In the genomic region with DNA sequence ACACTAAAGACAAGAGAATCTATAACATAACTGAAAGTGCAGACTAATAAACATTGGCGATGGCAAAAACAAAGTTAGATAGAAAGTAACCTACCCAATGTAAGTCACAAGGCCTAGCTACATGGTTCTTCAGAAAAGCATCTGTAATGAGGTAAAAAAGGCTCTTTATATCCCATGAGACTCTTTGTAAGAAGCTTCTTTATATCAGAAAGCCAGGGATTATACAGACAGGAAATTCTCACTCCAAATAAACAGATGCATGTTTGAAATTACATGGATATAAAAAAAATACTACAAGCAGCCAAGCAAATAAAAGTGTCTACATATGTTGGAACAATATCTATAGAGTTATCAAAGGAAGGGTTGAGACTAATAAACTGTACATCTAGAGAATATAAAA, we compare ENCODE assay signal across 31 cellular contexts.
"Had no signal": no experiment of that assay in that cellular context is flagged by ENCODE, and none has a peak within 500 bp of the region (broad histone marks: within the 10 kb centered on the region; RNA-seq: fewer than 3 reads in every experiment).

No MANE protein-coding gene starts in this region.

- H3K4me1 Mint-ChIP-seq: activated B cell treated with CpG ODN at 0.5 μM for 24 hours; activated CD8-positive, alpha-beta memory T cell treated with anti-CD3 and anti-CD28 coated beads, Interleukin-2, amount 10 ng/mL, durations not matched to agents 7 days and 5 days; central memory CD8-positive, alpha-beta T cell; T-helper 17 cell had no signal

- H3K27ac ChIP-seq: brain microvascular endothelial cell, esophagus muscularis mucosa, foreskin keratinocyte, gastroesophageal sphincter, heart right ventricle, WERI-Rb-1 had no signal

- H3K27ac Mint-ChIP-seq: activated B cell treated with CpG ODN at 0.5 μM for 24 hours; activated CD4-positive, alpha-beta memory T cell treated with anti-CD3 and anti-CD28 coated beads for 36 hours; activated CD8-positive, alpha-beta memory T cell treated with anti-CD3 and anti-CD28 coated beads, Interleukin-2, amount 10 ng/mL, durations not matched to agents 7 days and 5 days; activated CD8-positive, alpha-beta T cell treated with anti-CD3 and anti-CD28 coated beads, Interleukin-2, amount 10 ng/mL, durations not matched to agents 7 days and 5 days; activated naive CD8-positive, alpha-beta T cell; activated T-cell treated with anti-CD3 and anti-CD28 coated beads, Interleukin-2, amount 50 U/mL, for 72 hours; effector memory CD8-positive, alpha-beta T cell; T-helper 17 cell; T-helper 2 cell treated with Interferon-gamma antibody and Interleukin-4, amounts not matched to agents 5 μg/mL and 100 μg/mL, for 36 hours had no signal

- H3K4me3 Mint-ChIP-seq: activated B cell treated with CpG ODN at 0.5 μM for 24 hours; activated CD4-positive, alpha-beta memory T cell treated with anti-CD3 and anti-CD28 coated beads for 36 hours; activated CD8-positive, alpha-beta memory T cell treated with anti-CD3 and anti-CD28 coated beads, Interleukin-2, amount 10 ng/mL, durations not matched to agents 7 days and 5 days; activated CD8-positive, alpha-beta T cell treated with anti-CD3 and anti-CD28 coated beads, Interleukin-2, amount 10 ng/mL, durations not matched to agents 7 days and 5 days; activated naive CD8-positive, alpha-beta T cell; activated T-cell treated with anti-CD3 and anti-CD28 coated beads, Interleukin-2, amount 50 U/mL, for 72 hours; central memory CD8-positive, alpha-beta T cell; effector memory CD8-positive, alpha-beta T cell; T-helper 17 cell; T-helper 2 cell treated with Interferon-gamma antibody and Interleukin-4, amounts not matched to agents 5 μg/mL and 100 μg/mL, for 36 hours had no signal

- ATAC-seq: activated CD4-positive, CD25-positive, alpha-beta regulatory T cell treated with anti-CD3 and anti-CD28 coated beads, Interleukin-2, amount 50 U/mL, for 24 hours; activated CD8-positive, alpha-beta memory T cell treated with anti-CD3 and anti-CD28 coated beads, Interleukin-2, amount 10 ng/mL, durations not matched to agents 7 days and 5 days; activated CD8-positive, alpha-beta T cell treated with anti-CD3 and anti-CD28 coated beads, Interleukin-2, amount 10 ng/mL, durations not matched to agents 7 days and 5 days; activated T-cell treated with anti-CD3 and anti-CD28 coated beads, Interleukin-2, amount 50 U/mL, for 72 hours; effector memory CD8-positive, alpha-beta T cell; foreskin keratinocyte; gastroesophageal sphincter; heart right ventricle; T-helper 17 cell had no signal

- DNase-seq: activated B cell treated with CpG ODN at 0.5 μM for 24 hours; activated CD4-positive, alpha-beta memory T cell treated with anti-CD3 and anti-CD28 coated beads for 36 hours; activated CD4-positive, alpha-beta T cell treated with anti-CD3 and anti-CD28 coated beads for 48 hours; activated CD8-positive, alpha-beta memory T cell treated with anti-CD3 and anti-CD28 coated beads, Interleukin-2, amount 10 ng/mL, durations not matched to agents 7 days and 5 days; activated CD8-positive, alpha-beta memory T cell treated with anti-CD3 and anti-CD28 coated beads, Interleukin-2, amount 50 U/mL, for 4 hours; activated CD8-positive, alpha-beta T cell treated with anti-CD3 and anti-CD28 coated beads, Interleukin-2, amount 10 ng/mL, durations not matched to agents 7 days and 5 days; activated gamma-delta T cell; activated naive CD4-positive, alpha-beta T cell treated with anti-CD3 and anti-CD28 coated beads, Interleukin-2, amount 50 U/mL, for 16 hours; activated naive CD4-positive, alpha-beta T cell treated with Interleukin-2 at 50 U/mL for 16 hours; activated T-cell treated with anti-CD3 and anti-CD28 coated beads, Interleukin-2, amount 50 U/mL, for 1 hour; activated T-cell treated with anti-CD3 and anti-CD28 coated beads, Interleukin-2, amount 50 U/mL, for 72 hours; amniotic stem cell; anterior cingulate cortex; brain microvascular endothelial cell; cortex of kidney; dermis blood vessel endothelial cell; effector CD4-positive, alpha-beta T cell; effector memory CD8-positive, alpha-beta T cell; erythroblast; foreskin keratinocyte; heart right ventricle; T-helper 1 cell; T-helper 17 cell; T1000; WERI-Rb-1 had no signal

- H3K27me3 ChIP-seq: brain microvascular endothelial cell, esophagus muscularis mucosa, foreskin keratinocyte, gastroesophageal sphincter, heart right ventricle had no signal

- H3K36me3 Mint-ChIP-seq: activated CD4-positive, alpha-beta memory T cell treated with anti-CD3 and anti-CD28 coated beads for 36 hours; activated CD8-positive, alpha-beta memory T cell treated with anti-CD3 and anti-CD28 coated beads, Interleukin-2, amount 10 ng/mL, durations not matched to agents 7 days and 5 days; activated naive CD8-positive, alpha-beta T cell had no signal

- H3K4me1 ChIP-seq: esophagus muscularis mucosa, foreskin keratinocyte, gastroesophageal sphincter, heart right ventricle had no signal

- H3K4me3 ChIP-seq: esophagus muscularis mucosa, gastroesophageal sphincter, heart right ventricle had no signal

- H3K36me3 ChIP-seq: brain microvascular endothelial cell, esophagus muscularis mucosa, gastroesophageal sphincter, heart right ventricle, WERI-Rb-1 had no signal

- H3K9me3 ChIP-seq: esophagus muscularis mucosa, gastroesophageal sphincter had no signal

- H3K9me3 Mint-ChIP-seq: activated B cell treated with CpG ODN at 0.5 μM for 24 hours; activated CD4-positive, alpha-beta memory T cell treated with anti-CD3 and anti-CD28 coated beads for 36 hours; activated T-cell treated with anti-CD3 and anti-CD28 coated beads, Interleukin-2, amount 50 U/mL, for 72 hours; T-helper 2 cell treated with Interferon-gamma antibody and Interleukin-4, amounts not matched to agents 5 μg/mL and 100 μg/mL, for 36 hours had no signal

- H3K27me3 Mint-ChIP-seq: activated B cell treated with CpG ODN at 0.5 μM for 24 hours; activated CD4-positive, alpha-beta memory T cell treated with anti-CD3 and anti-CD28 coated beads for 36 hours; activated CD8-positive, alpha-beta memory T cell treated with anti-CD3 and anti-CD28 coated beads, Interleukin-2, amount 10 ng/mL, durations not matched to agents 7 days and 5 days; activated naive CD8-positive, alpha-beta T cell; central memory CD8-positive, alpha-beta T cell; effector memory CD8-positive, alpha-beta T cell; T-helper 17 cell had no signal
